Comparison of ENCODE assay signal across 26 cellular contexts in genomic region chrX:16222123-16222522, GRCh38. TPM values are rescaled to one million over a fixed set of nuclear protein-coding genes. Genes with fewer than 3 reads are reported as not detected.
A peak's percentile ranks its signal among the peaks of the same experiment; 100 is the strongest.
DNase-seq lines count a peak whose midpoint lies in the region; ATAC-seq, FAIRE-seq and TF ChIP-seq lines count a peak whose summit lies in the region.
"Had no signal": no experiment of that assay in that cellular context is flagged by ENCODE, and none has a peak within 500 bp of the region (broad histone marks: within the 10 kb centered on the region; RNA-seq: fewer than 3 reads in every experiment).

No MANE protein-coding gene starts in this region.

- FAIRE-seq in RCC 7860 (lab: Jason Lieb, UNC), result no peak
- FAIRE-seq: HepG2, kidney had no signal

- no peak overlapping the region for H3K4me3 ChIP-seq in adipocyte (ENCODE audit: low read length)
- no peak overlapping the region for H3K4me3 ChIP-seq in fibroblast of the aortic adventitia (ENCODE audit: low read depth, low read length)
- H3K4me3 ChIP-seq in upper lobe of left lung, result no peak overlapping the region
- H3K4me3 ChIP-seq: HAP-1 had no signal

- no peak overlapping the region for H3K9ac ChIP-seq in adipocyte (ENCODE audit: low read length)

- no peaks in the 10 kb centered on the region for H3K4me1 ChIP-seq in adipocyte (ENCODE audit: control insufficient read depth, insufficient read depth, low read length)
- H3K4me1 ChIP-seq in upper lobe of left lung, result no peaks in the 10 kb centered on the region
- H3K4me1 ChIP-seq: HAP-1 had no signal

- H3K9me3 ChIP-seq in adipocyte (ENCODE audit: control insufficient read depth, low read length) (peaks cover 17% of the 10 kb centered on the region), upper lobe of left lung (peaks cover 0 to 13% (median 0%) of the 10 kb centered on the region in 4 donors)
- H3K9me3 ChIP-seq: HAP-1 had no signal

- no peaks in the 10 kb centered on the region for H3K27me3 ChIP-seq in adipocyte (replicated peaks; ENCODE audit: control insufficient read depth, insufficient read depth, low read length)
- H3K27me3 ChIP-seq in upper lobe of left lung, result no peaks in the 10 kb centered on the region

- no peak for TF ChIP-seq POLR2A in upper lobe of left lung (IDR thresholded peaks at IDR 0.05)

- H3K27ac ChIP-seq in upper lobe of left lung, result no peak overlapping the region
- H3K27ac ChIP-seq: 22Rv1 had no signal

- H3K36me3 ChIP-seq in adipocyte (ENCODE audit: control insufficient read depth, insufficient read depth, low read length, severe bottlenecking), result no peaks in the 10 kb centered on the region
- H3K36me3 ChIP-seq in upper lobe of left lung, result no peaks in the 10 kb centered on the region
- H3K36me3 ChIP-seq: HAP-1 had no signal

- TF ChIP-seq CTCF in fibroblast of the aortic adventitia (IDR thresholded peaks at IDR 0.05; ENCODE audit: insufficient read depth, low read length), result no peak
- TF ChIP-seq CTCF in upper lobe of left lung (IDR thresholded peaks at IDR 0.05), result no peak

- no peak for ATAC-seq in upper lobe of left lung (ENCODE audit: low FRiP score in 2 of 2)
- ATAC-seq: HepG2; stimulated activated naive CD8-positive, alpha-beta T cell treated with anti-CD3 and anti-CD28 coated beads, Interleukin-15, amount 100 ng/mL, for 72 hours had no signal

- no peak for TF ChIP-seq EP300 in upper lobe of left lung (IDR thresholded peaks at IDR 0.05)

- DNase-seq in NOMO-1 treated with DMSO at 0.1 percent for 48 hours (lab: John Stamatoyannopoulos, UW; ENCODE audit: unreplicated experiment), result peak; percentile 48
- DNase-seq in NOMO-1 treated with dmso at 0.1 percent for 144 hours (lab: John Stamatoyannopoulos, UW; ENCODE audit: unreplicated experiment), result no peak
- DNase-seq in adipocyte (ENCODE audit: low read depth), result peak; percentile 49
- peak; percentile 42 for DNase-seq in fibroblast of the aortic adventitia (ENCODE audit: low read depth)
- DNase-seq in upper lobe of left lung, result no peak
- no peak for DNase-seq in pons (ENCODE audit: low spot score)
- DNase-seq in superior temporal gyrus (ENCODE audit: extremely low spot score), result no peak
- DNase-seq in RCC 7860 (ENCODE audit: low spot score), result no peak
- DNase-seq: activated CD4-positive, alpha-beta T cell treated with anti-CD3 and anti-CD28 coated beads for 4 hours; activated CD8-positive, alpha-beta memory T cell treated with anti-CD3 and anti-CD28 coated beads, Interleukin-2, amount 50 U/mL, for 4 hours; activated gamma-delta T cell; cerebellar nuclear complex; DMS153; effector memory CD4-positive, alpha-beta T cell; hypothalamus; kidney; naive B cell; NCI-H146; NCI-H82; posterior cingulate gyrus; stimulated activated naive CD8-positive, alpha-beta T cell treated with anti-CD3 and anti-CD28 coated beads, Interleukin-15, amount 100 ng/mL, for 72 hours had no signal

RNA-seq across cellular contexts. Expression of gene MAGEB17, which starts 54.8 kb away (rescaled TPM):
- total RNA-seq in fibroblast of the aortic adventitia (ENCODE audit: low replicate concordance) (not detected in 2 replicates), upper lobe of left lung (not detected)
- total RNA-seq: fibroblast of lung, HepG2, kidney, ureter had no signal

Comparison
In these comparisons a context has a peak if more than half of its experiments do, and no peak if none do; other contexts are left out.
1. DNase-seq: peak in NOMO-1 treated with DMSO at 0.1 percent for 48 hours (single experiment), adipocyte (single experiment) and fibroblast of the aortic adventitia (single experiment); none in NOMO-1 treated with dmso at 0.1 percent for 144 hours (single experiment), upper lobe of left lung (0 of 2), pons (single experiment), superior temporal gyrus (single experiment) and RCC 7860 (single experiment).